In genomic region chr17:79513805-79514535, GRCh38 we compare ENCODE assay signal across 19 cellular contexts.
DNase-seq lines count a peak whose midpoint lies in the region; ATAC-seq, FAIRE-seq and TF ChIP-seq lines count a peak whose summit lies in the region.
"Had no signal": no experiment of that assay in that cellular context is flagged by ENCODE, and none has a peak within 500 bp of the region (broad histone marks: within the 10 kb centered on the region; RNA-seq: fewer than 3 reads in every experiment).

No MANE protein-coding gene starts in this region.

- H3K9me2 ChIP-seq in Karpas-422 (replicated peaks; ENCODE audit: insufficient read depth, low read length) = no peaks in the 10 kb centered on the region

- POLR2A ChIA-PET in GM12878 (lab: Charles Lee) = no interaction called here

- TF ChIP-seq EP300 in GM12878 (IDR thresholded peaks at IDR 0.05; ENCODE audit: borderline replicate concordance in 1 of 2, control insufficient read depth in 1 of 2, low read depth in 2 of 2, low read length in 2 of 2) = no peak

- H3K36me3 ChIP-seq in Karpas-422 (ENCODE audit: insufficient read depth, low read length) (no peaks in the 10 kb centered on the region), GM12878 (ENCODE audit: control insufficient read depth in 2 of 2, insufficient read depth in 2 of 2, low read length in 1 of 2) (no peaks in the 10 kb centered on the region)
- H3K36me3 ChIP-seq: BE2C had no signal

- RAD21 ChIA-PET in GM12878 (lab: Charles Lee; ENCODE audit: unreplicated experiment) = no interaction called here

- H4K20me1 ChIP-seq in Karpas-422 (ENCODE audit: insufficient read depth, low read depth, low read length) = no peaks in the 10 kb centered on the region
- no peaks in the 10 kb centered on the region for H4K20me1 ChIP-seq in GM12878 (ENCODE audit: control insufficient read depth, insufficient read depth)

- H3K9me3 ChIP-seq in Karpas-422 (ENCODE audit: low read length) = peaks cover 2% of the 10 kb centered on the region; the same call in 1 of the 2 replicates
- no peaks in the 10 kb centered on the region; the same call in 2 of the 3 replicates for H3K9me3 ChIP-seq in GM12878 (replicated peaks; ENCODE audit: control insufficient read depth, insufficient read depth, low read length)
- H3K9me3 ChIP-seq: BE2C had no signal

- H3K4me2 ChIP-seq in Karpas-422 (ENCODE audit: low read depth, low read length, poor library complexity, severe bottlenecking) (no peak overlapping the region), GM12878 (ENCODE audit: control insufficient read depth, insufficient read depth) (no peak overlapping the region)

- in situ Hi-C loops in GM12878 (cut with MboI) = no loop called here

- 60% methylated on average over 18 of the region's 18 CpGs for WGBS in GM12878 (ENCODE audit: insufficient coverage, insufficient replicate concordance, low lambda C conversion rate, missing lambda C conversion rate)

- no peak overlapping the region for H3K4me3 ChIP-seq in Karpas-422 (ENCODE audit: low read length)
- H3K4me3 ChIP-seq in GM12878 = no peak overlapping the region
- H3K4me3 ChIP-seq: GM23248 had no signal

- peak; percentile 43 for DNase-seq in Daoy (ENCODE audit: low read depth)
- DNase-seq in Karpas-422 = peak; percentile 62
- DNase-seq in GM12878 (ENCODE audit: low read depth, low spot score) = no peak
- no peak for DNase-seq in urothelium cell line (ENCODE audit: low spot score)
- DNase-seq in erythroblast (lab: John Stamatoyannopoulos, UW) = no peak
- no peak for DNase-seq in NCI-H2196 (lab: John Stamatoyannopoulos, UW; ENCODE audit: unreplicated experiment)
- no peak for DNase-seq in MV-4-11 (lab: John Stamatoyannopoulos, UW)
- DNase-seq: BE2C; CD8-positive, alpha-beta T cell; DND-41; GDM1; GM23248; NCI-H1436; NCI-H2029; NCI-H2171; NCI-H446 treated with DMSO at 0.1 percent for 48 hours; T-helper 1 cell had no signal

- H3K27me3 ChIP-seq in Karpas-422 (ENCODE audit: low read length) (no peaks in the 10 kb centered on the region), GM12878 (replicated peaks in 1 of 2; ENCODE audit: control insufficient read depth in 2 of 2, insufficient read depth in 2 of 2, low read length in 1 of 2) (peaks cover 0 to 4% of the 10 kb centered on the region in 2 experiments; a peak in 2 of 4 replicates)

- H3K27ac ChIP-seq in Karpas-422 (ENCODE audit: low read length) (no peak overlapping the region), GM12878 (ENCODE audit: control insufficient read depth, insufficient read depth) (no peak overlapping the region)
- H3K27ac ChIP-seq: GM23248 had no signal

- intact Hi-C loops in GM12878 (cut with micrococcal nuclease; ENCODE audit: unreplicated experiment) = no loop called here

- no peak for ATAC-seq in GM12878
- ATAC-seq: CD8-positive, alpha-beta T cell had no signal

- H3K9ac ChIP-seq in Karpas-422 (ENCODE audit: low read length) = no peak overlapping the region
- H3K9ac ChIP-seq in GM12878 (ENCODE audit: control insufficient read depth, insufficient read depth, low read length) = no peak overlapping the region
- H3K9ac ChIP-seq: GM23248 had no signal

- CTCF ChIA-PET in GM12878 (lab: Yijun Ruan, JAX) = no interaction called here

- no TSS peak for BruUV-seq in GM12878 (replicated peaks; lab: Mats Ljungman, UMichigan)

- no peak for TF ChIP-seq RAD21 in GM12878 (IDR thresholded peaks at IDR 0.05; ENCODE audit: insufficient read depth, low read depth, low read length)

- H3K4me1 ChIP-seq in Karpas-422 (ENCODE audit: low read length) (no peaks in the 10 kb centered on the region), GM12878 (ENCODE audit: control insufficient read depth, insufficient read depth, low read length) (no peaks in the 10 kb centered on the region)
- H3K4me1 ChIP-seq: BE2C had no signal

- TF ChIP-seq CTCF in GM12878 (IDR thresholded peaks at IDR 0.05 in 2 of 3, conservative IDR thresholded peaks at IDR 0.05 in 1 of 3; ENCODE audit: control insufficient read depth in 2 of 3, extremely low read depth in 1 of 3, insufficient read depth in 1 of 3, low read depth in 3 of 3, low read length in 3 of 3) = no peak

- no peak for FAIRE-seq in GM12878 (lab: Jason Lieb, UNC)
- peak; percentile 75 for FAIRE-seq in urothelium cell line (lab: Jason Lieb, UNC)
- FAIRE-seq: GM12891, GM18507 had no signal

- TF ChIP-seq POLR2A in GM12878 (IDR thresholded peaks at IDR 0.05; ENCODE audit: low read depth, low read length) = no peak
- no peak for TF ChIP-seq POLR2A in erythroblast (IDR thresholded peaks at IDR 0.05; ENCODE audit: low read length)

- H2AFZ ChIP-seq in Karpas-422 (ENCODE audit: low read length) (no peak overlapping the region), GM12878 (ENCODE audit: control insufficient read depth, low read depth, low read length) (no peak overlapping the region)
- H2AFZ ChIP-seq: GM23248 had no signal

- SMC1A ChIA-PET in GM12878 (lab: Charles Lee; ENCODE audit: uncharacterized antibody, unreplicated experiment) = no interaction called here

- H3K79me2 ChIP-seq in Karpas-422 (ENCODE audit: low read length) = no peaks in the 10 kb centered on the region
- H3K79me2 ChIP-seq in GM12878 (ENCODE audit: control insufficient read depth, insufficient read depth, low read length) = no peaks in the 10 kb centered on the region

TF ChIP-seq in GM12878, 131 proteins besides CTCF, POLR2A, EP300 and RAD21:
- TF ChIP-seq SREBF1 (IDR thresholded peaks at IDR 0.05; ENCODE audit: low read length) (no peak), USF1 (IDR thresholded peaks at IDR 0.05; ENCODE audit: borderline replicate concordance, extremely low read length, insufficient read depth, low read depth, low read length) (peak; percentile 58)
- TF ChIP-seq, protein P1, sequence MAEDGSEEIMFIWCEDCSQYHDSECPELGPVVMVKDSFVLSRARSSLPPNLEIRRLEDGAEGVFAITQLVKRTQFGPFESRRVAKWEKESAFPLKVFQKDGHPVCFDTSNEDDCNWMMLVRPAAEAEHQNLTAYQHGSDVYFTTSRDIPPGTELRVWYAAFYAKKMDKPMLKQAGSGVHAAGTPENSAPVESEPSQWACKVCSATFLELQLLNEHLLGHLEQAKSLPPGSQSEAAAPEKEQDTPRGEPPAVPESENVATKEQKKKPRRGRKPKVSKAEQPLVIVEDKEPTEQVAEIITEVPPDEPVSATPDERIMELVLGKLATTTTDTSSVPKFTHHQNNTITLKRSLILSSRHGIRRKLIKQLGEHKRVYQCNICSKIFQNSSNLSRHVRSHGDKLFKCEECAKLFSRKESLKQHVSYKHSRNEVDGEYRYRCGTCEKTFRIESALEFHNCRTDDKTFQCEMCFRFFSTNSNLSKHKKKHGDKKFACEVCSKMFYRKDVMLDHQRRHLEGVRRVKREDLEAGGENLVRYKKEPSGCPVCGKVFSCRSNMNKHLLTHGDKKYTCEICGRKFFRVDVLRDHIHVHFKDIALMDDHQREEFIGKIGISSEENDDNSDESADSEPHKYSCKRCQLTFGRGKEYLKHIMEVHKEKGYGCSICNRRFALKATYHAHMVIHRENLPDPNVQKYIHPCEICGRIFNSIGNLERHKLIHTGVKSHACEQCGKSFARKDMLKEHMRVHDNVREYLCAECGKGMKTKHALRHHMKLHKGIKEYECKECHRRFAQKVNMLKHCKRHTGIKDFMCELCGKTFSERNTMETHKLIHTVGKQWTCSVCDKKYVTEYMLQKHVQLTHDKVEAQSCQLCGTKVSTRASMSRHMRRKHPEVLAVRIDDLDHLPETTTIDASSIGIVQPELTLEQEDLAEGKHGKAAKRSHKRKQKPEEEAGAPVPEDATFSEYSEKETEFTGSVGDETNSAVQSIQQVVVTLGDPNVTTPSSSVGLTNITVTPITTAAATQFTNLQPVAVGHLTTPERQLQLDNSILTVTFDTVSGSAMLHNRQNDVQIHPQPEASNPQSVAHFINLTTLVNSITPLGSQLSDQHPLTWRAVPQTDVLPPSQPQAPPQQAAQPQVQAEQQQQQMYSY (CRISPR knock-in tag; IDR thresholded peaks at IDR 0.05) = no peak

Comparison
In these comparisons a context has a peak if more than half of its experiments do, and no peak if none do; other contexts are left out.
1. DNase-seq: peak in Daoy (single experiment) and Karpas-422 (single experiment); none in GM12878 (single experiment), urothelium cell line (single experiment), erythroblast (0 of 2), NCI-H2196 (single experiment) and MV-4-11 (single experiment).